Comparison of ENCODE assay signal across 8 cellular contexts in genomic region chr1:27430903-27431653, GRCh38. TPM values are rescaled to one million over a fixed set of nuclear protein-coding genes. Genes with fewer than 3 reads are reported as not detected.
A peak's percentile ranks its signal among the peaks of the same experiment; 100 is the strongest.
DNase-seq lines count a peak whose midpoint lies in the region; ATAC-seq, FAIRE-seq and TF ChIP-seq lines count a peak whose summit lies in the region.

No MANE protein-coding gene starts in this region.

- H3K14ac ChIP-seq in trophoblast cell (ENCODE audit: low read length), result no peak overlapping the region

- no peak overlapping the region for H2BK12ac ChIP-seq in trophoblast cell (ENCODE audit: low read length)

- H3K79me2 ChIP-seq in trophoblast cell (ENCODE audit: control insufficient read depth, insufficient read depth, low read length, poor library complexity), result peaks cover 3% of the 10 kb centered on the region

- no peak for TF ChIP-seq POLR2A in GM12891 (IDR thresholded peaks at IDR 0.05; ENCODE audit: low read depth, low read length)

- H3K36me3 ChIP-seq in trophoblast cell (ENCODE audit: control insufficient read depth in 1 of 2, insufficient read depth in 2 of 2, low read length in 2 of 2), result peaks cover 0 to 5% of the 10 kb centered on the region in 2 experiments

- H2AK5ac ChIP-seq in trophoblast cell (ENCODE audit: low read length), result no peak overlapping the region

- no peak overlapping the region for H3K9ac ChIP-seq in trophoblast cell (ENCODE audit: low read length)

- H3K23ac ChIP-seq in trophoblast cell (ENCODE audit: low read length), result no peak overlapping the region

- peak; percentile 57 for FAIRE-seq in GM12891 (lab: Jason Lieb, UNC)

- peaks cover 8 to 19% of the 10 kb centered on the region in 2 experiments for H3K4me1 ChIP-seq in trophoblast cell (ENCODE audit: control insufficient read depth in 1 of 2, insufficient read depth in 2 of 2, low read length in 2 of 2)

- no CpG with 5 or more reads among the region's 1 CpG for WGBS in trophoblast cell (ENCODE audit: extremely low coverage, insufficient coverage, insufficient read length)

- no peak overlapping the region for H3K18ac ChIP-seq in trophoblast cell (ENCODE audit: low read length)

- no peak overlapping the region for H2BK5ac ChIP-seq in trophoblast cell (ENCODE audit: low read depth, low read length, poor library complexity)

- peak; percentile 19 for ATAC-seq in esophagus mucosa
- no peak for ATAC-seq in HG03095 (IDR thresholded peaks at IDR 0.05; ENCODE audit: unreplicated experiment)

- H2AFZ ChIP-seq in trophoblast cell (ENCODE audit: insufficient read depth, low read length, poor library complexity), result no peak overlapping the region

- peaks cover 2% of the 10 kb centered on the region for H3K79me1 ChIP-seq in trophoblast cell (ENCODE audit: low read length)

- H4K8ac ChIP-seq in trophoblast cell (ENCODE audit: low read depth, low read length), result no peak overlapping the region

- H4K12ac ChIP-seq in trophoblast cell (ENCODE audit: low read depth, low read length), result no peak overlapping the region

- no peak overlapping the region for H4K91ac ChIP-seq in trophoblast cell (ENCODE audit: low read depth, low read length)

- H3K4me2 ChIP-seq in trophoblast cell (ENCODE audit: low read length), result no peak overlapping the region

- no peak overlapping the region for H3K4ac ChIP-seq in trophoblast cell (ENCODE audit: low read depth, low read length)

- H3K4me3 ChIP-seq in trophoblast cell (ENCODE audit: low read depth, low read length), result no peak overlapping the region

- H3K9me3 ChIP-seq in trophoblast cell (ENCODE audit: insufficient read depth, low read depth, low read length), result no peaks in the 10 kb centered on the region

- H3K27ac ChIP-seq in trophoblast cell (ENCODE audit: low read depth, low read length), result peak overlapping the region; percentile 51

- no peak overlapping the region for H2BK120ac ChIP-seq in trophoblast cell (ENCODE audit: insufficient read depth, low read length, poor library complexity)

- H3K27me3 ChIP-seq in trophoblast cell (ENCODE audit: insufficient read depth, low read length), result no peaks in the 10 kb centered on the region

- DNase-seq in GM12891 (ENCODE audit: insufficient read length, low spot score), result no peak
- DNase-seq in SKM-1 (lab: John Stamatoyannopoulos, UW; ENCODE audit: unreplicated experiment), result peak; percentile 15
- DNase-seq in trophoblast cell, result no peak
- no peak for DNase-seq in NCI-H2171 (lab: John Stamatoyannopoulos, UW)
- DNase-seq in cerebellar nuclear complex (lab: John Stamatoyannopoulos, UW), result no peak
- DNase-seq in activated gamma-delta T cell (lab: John Stamatoyannopoulos, UW), result no peak

TF ChIP-seq in GM12891, 5 proteins besides CTCF, POLR2A, EP300 and RAD21:
- TF ChIP-seq PAX5 (IDR thresholded peaks at IDR 0.05; ENCODE audit: insufficient read depth, low read length, severe bottlenecking), result no peak
- no peak for TF ChIP-seq TAF1 (IDR thresholded peaks at IDR 0.05; ENCODE audit: low read depth, low read length)
- peak; percentile 60 for TF ChIP-seq SPI1 (IDR thresholded peaks at IDR 0.05; ENCODE audit: low read depth, low read length)

RNA-seq across cellular contexts. Expression of gene GPR3, which starts 38.7 kb away (rescaled TPM):
- polyA plus RNA-seq in GM12891 (2012; ENCODE audit: low read depth, missing spikeins), result 0.64 TPM
- total RNA-seq in esophagus mucosa, result 0.52 TPM
- polyA plus RNA-seq in trophoblast cell (2013), result 0.47 and 0.60 TPM in 2 replicates

RNA-seq across cellular contexts. Expression of gene CD164L2, which starts 47.9 kb away (rescaled TPM):
- 0.12 TPM for polyA plus RNA-seq in GM12891 (2012; ENCODE audit: low read depth, missing spikeins)
- 12.2 TPM for total RNA-seq in esophagus mucosa
- polyA plus RNA-seq in trophoblast cell (2013), result 0.03 TPM in 1 of 2 replicates, not detected in the other

RNA-seq across cellular contexts. Expression of gene FCN3, which starts 56.5 kb away (rescaled TPM):
- polyA plus RNA-seq in GM12891 (2012; ENCODE audit: low read depth, missing spikeins), result not detected
- 2.4 TPM for total RNA-seq in esophagus mucosa
- polyA plus RNA-seq in trophoblast cell (2013), result not detected in 2 replicates

RNA-seq across cellular contexts. Expression of gene WASF2, which starts 58.9 kb away (rescaled TPM):
- 54.8 TPM for polyA plus RNA-seq in GM12891 (2012; ENCODE audit: low read depth, missing spikeins)
- total RNA-seq in esophagus mucosa, result 169 TPM
- polyA plus RNA-seq in trophoblast cell (2013), result 54.5 and 57.3 TPM in 2 replicates
